ENCODE assay signal across 1 cellular context in the genomic region with DNA sequence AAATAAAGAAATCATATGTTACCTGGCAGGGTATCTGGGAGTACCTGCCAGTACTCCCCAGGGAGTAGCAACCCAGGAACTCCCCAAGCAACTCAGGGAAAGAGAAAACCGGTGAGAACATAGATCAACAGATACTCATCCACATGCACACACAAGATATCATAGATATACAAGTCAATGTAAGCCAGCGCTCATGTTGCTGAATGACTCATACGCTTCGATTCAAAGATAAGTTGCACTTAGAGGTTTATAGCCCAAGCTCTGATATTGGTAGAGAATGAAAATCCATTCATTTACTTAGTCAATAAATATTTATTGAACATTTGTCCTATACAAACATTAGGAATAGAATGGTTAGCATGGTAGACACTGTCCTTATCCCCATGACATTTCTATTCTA.
TF ChIP-seq lines count a peak whose summit lies in the region.

No MANE protein-coding gene starts in this region.

TF ChIP-seq in GM23338, 12 proteins besides CTCF, POLR2A, EP300 and RAD21 (continued from another document):
- TF ChIP-seq, protein P1, sequence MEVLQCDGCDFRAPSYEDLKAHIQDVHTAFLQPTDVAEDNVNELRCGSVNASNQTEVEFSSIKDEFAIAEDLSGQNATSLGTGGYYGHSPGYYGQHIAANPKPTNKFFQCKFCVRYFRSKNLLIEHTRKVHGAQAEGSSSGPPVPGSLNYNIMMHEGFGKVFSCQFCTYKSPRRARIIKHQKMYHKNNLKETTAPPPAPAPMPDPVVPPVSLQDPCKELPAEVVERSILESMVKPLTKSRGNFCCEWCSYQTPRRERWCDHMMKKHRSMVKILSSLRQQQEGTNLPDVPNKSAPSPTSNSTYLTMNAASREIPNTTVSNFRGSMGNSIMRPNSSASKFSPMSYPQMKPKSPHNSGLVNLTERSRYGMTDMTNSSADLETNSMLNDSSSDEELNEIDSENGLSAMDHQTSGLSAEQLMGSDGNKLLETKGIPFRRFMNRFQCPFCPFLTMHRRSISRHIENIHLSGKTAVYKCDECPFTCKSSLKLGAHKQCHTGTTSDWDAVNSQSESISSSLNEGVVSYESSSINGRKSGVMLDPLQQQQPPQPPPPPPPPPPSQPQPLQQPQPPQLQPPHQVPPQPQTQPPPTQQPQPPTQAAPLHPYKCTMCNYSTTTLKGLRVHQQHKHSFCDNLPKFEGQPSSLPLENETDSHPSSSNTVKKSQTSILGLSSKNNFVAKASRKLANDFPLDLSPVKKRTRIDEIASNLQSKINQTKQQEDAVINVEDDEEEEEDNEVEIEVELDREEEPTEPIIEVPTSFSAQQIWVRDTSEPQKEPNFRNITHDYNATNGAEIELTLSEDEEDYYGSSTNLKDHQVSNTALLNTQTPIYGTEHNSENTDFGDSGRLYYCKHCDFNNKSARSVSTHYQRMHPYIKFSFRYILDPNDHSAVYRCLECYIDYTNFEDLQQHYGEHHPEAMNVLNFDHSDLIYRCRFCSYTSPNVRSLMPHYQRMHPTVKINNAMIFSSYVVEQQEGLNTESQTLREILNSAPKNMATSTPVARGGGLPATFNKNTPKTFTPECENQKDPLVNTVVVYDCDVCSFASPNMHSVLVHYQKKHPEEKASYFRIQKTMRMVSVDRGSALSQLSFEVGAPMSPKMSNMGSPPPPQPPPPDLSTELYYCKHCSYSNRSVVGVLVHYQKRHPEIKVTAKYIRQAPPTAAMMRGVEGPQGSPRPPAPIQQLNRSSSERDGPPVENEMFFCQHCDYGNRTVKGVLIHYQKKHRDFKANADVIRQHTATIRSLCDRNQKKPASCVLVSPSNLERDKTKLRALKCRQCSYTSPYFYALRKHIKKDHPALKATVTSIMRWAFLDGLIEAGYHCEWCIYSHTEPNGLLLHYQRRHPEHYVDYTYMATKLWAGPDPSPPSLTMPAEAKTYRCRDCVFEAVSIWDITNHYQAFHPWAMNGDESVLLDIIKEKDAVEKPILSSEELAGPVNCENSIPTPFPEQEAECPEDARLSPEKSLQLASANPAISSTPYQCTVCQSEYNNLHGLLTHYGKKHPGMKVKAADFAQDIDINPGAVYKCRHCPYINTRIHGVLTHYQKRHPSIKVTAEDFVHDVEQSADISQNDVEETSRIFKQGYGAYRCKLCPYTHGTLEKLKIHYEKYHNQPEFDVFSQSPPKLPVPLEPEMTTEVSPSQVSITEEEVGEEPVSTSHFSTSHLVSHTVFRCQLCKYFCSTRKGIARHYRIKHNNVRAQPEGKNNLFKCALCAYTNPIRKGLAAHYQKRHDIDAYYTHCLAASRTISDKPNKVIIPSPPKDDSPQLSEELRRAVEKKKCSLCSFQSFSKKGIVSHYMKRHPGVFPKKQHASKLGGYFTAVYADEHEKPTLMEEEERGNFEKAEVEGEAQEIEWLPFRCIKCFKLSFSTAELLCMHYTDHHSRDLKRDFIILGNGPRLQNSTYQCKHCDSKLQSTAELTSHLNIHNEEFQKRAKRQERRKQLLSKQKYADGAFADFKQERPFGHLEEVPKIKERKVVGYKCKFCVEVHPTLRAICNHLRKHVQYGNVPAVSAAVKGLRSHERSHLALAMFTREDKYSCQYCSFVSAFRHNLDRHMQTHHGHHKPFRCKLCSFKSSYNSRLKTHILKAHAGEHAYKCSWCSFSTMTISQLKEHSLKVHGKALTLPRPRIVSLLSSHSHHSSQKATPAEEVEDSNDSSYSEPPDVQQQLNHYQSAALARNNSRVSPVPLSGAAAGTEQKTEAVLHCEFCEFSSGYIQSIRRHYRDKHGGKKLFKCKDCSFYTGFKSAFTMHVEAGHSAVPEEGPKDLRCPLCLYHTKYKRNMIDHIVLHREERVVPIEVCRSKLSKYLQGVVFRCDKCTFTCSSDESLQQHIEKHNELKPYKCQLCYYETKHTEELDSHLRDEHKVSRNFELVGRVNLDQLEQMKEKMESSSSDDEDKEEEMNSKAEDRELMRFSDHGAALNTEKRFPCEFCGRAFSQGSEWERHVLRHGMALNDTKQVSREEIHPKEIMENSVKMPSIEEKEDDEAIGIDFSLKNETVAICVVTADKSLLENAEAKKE (CRISPR knock-in tag; IDR thresholded peaks at IDR 0.05): no peak
- TF ChIP-seq ETS1 (IDR thresholded peaks at IDR 0.05) (no peak), EZH2phosphoT487 (IDR thresholded peaks at IDR 0.05; ENCODE audit: unreplicated experiment) (no peak), EZH2 (IDR thresholded peaks at IDR 0.05; ENCODE audit: low read depth, unreplicated experiment) (no peak), POLR2AphosphoS5 (IDR thresholded peaks at IDR 0.05; ENCODE audit: low read depth) (no peak), NANOG (IDR thresholded peaks at IDR 0.05; ENCODE audit: borderline replicate concordance) (no peak), STAT1 (IDR thresholded peaks at IDR 0.05; ENCODE audit: unreplicated experiment) (no peak), ZNF331 (CRISPR knock-in tag; IDR thresholded peaks at IDR 0.05; ENCODE audit: low read depth) (no peak)
